8 cellular contexts compared by ENCODE assay signal in genomic region chr19:32318884-32319520, GRCh38. TPM values are rescaled to one million over a fixed set of nuclear protein-coding genes. Genes with fewer than 3 reads are reported as not detected.
A peak's percentile ranks its signal among the peaks of the same experiment; 100 is the strongest.
DNase-seq lines count a peak whose midpoint lies in the region; ATAC-seq and TF ChIP-seq lines count a peak whose summit lies in the region.

No MANE protein-coding gene starts in this region.

- no peak overlapping the region for H3K27ac Mint-ChIP-seq in stimulated activated naive CD8-positive, alpha-beta T cell treated with anti-CD3 and anti-CD28 coated beads, Interleukin-15, amount 100 ng/mL, for 72 hours
- H3K27ac Mint-ChIP-seq in activated T-helper 1 cell treated with anti-CD3 and anti-CD28 coated beads, Interleukin-12 subunit alpha, Interleukin-12 subunit beta, Interleukin-2, Interleukin-4 antibody, amounts not matched to agents 30 ng/mL and 10 ng/mL and 1 ng/mL, durations not matched to agents 14 hours and 24 hours and 36 hours, result no peak overlapping the region

- POLR2A ChIA-PET in Panc1 (lab: Charles Lee), result no interaction called here

- in situ Hi-C loops in Panc1 (cut with HindIII; ENCODE audit: low pct_unique_long_range_greater_than_20kb, low sequenced_read_pairs), result no loop called here

- peaks cover 14% of the 10 kb centered on the region for H3K27me3 Mint-ChIP-seq in stimulated activated naive CD8-positive, alpha-beta T cell treated with anti-CD3 and anti-CD28 coated beads, Interleukin-15, amount 100 ng/mL, for 72 hours
- H3K27me3 Mint-ChIP-seq in activated T-helper 1 cell treated with anti-CD3 and anti-CD28 coated beads, Interleukin-12 subunit alpha, Interleukin-12 subunit beta, Interleukin-2, Interleukin-4 antibody, amounts not matched to agents 30 ng/mL and 10 ng/mL and 1 ng/mL, durations not matched to agents 14 hours and 24 hours and 36 hours (ENCODE audit: insufficient read depth), result peaks cover 10% of the 10 kb centered on the region

- no peaks in the 10 kb centered on the region for H3K36me3 ChIP-seq in Panc1 (ENCODE audit: control insufficient read depth, insufficient read depth, low read length)
- H3K36me3 ChIP-seq in tibial nerve, result no peaks in the 10 kb centered on the region

- H3K9me3 Mint-ChIP-seq in stimulated activated naive CD8-positive, alpha-beta T cell treated with anti-CD3 and anti-CD28 coated beads, Interleukin-15, amount 100 ng/mL, for 72 hours, result no peaks in the 10 kb centered on the region
- H3K9me3 Mint-ChIP-seq in activated T-helper 1 cell treated with anti-CD3 and anti-CD28 coated beads, Interleukin-12 subunit alpha, Interleukin-12 subunit beta, Interleukin-2, Interleukin-4 antibody, amounts not matched to agents 30 ng/mL and 10 ng/mL and 1 ng/mL, durations not matched to agents 14 hours and 24 hours and 36 hours, result no peaks in the 10 kb centered on the region

- peak; percentile 12 for DNase-seq in stimulated activated naive CD8-positive, alpha-beta T cell treated with anti-CD3 and anti-CD28 coated beads, Interleukin-15, Interleukin-2, amounts not matched to agents 100 U/mL and 50 U/mL, for 24 hours
- DNase-seq in stimulated activated naive CD8-positive, alpha-beta T cell treated with anti-CD3 and anti-CD28 coated beads, Interleukin-15, amount 100 ng/mL, for 72 hours, result no peak
- DNase-seq in Panc1 (ENCODE audit: low read depth, low spot score) (no peak), iPS DF 19.7 (ENCODE audit: low read depth, low spot score) (peak; percentile 61), DMS153 (lab: John Stamatoyannopoulos, UW) (no peak), tibial nerve (ENCODE audit: low spot score in 2 of 2) (no peak)
- no peak for DNase-seq in activated T-helper 1 cell treated with anti-CD3 and anti-CD28 coated beads, Interleukin-12 subunit alpha, Interleukin-12 subunit beta, Interleukin-2, Interleukin-4 antibody, amounts not matched to agents 30 ng/mL and 10 ng/mL and 1 ng/mL, durations not matched to agents 14 hours and 24 hours and 36 hours (ENCODE audit: low spot score)

- H3K4me1 Mint-ChIP-seq in stimulated activated naive CD8-positive, alpha-beta T cell treated with anti-CD3 and anti-CD28 coated beads, Interleukin-15, amount 100 ng/mL, for 72 hours, result no peaks in the 10 kb centered on the region
- no peaks in the 10 kb centered on the region for H3K4me1 Mint-ChIP-seq in activated T-helper 1 cell treated with anti-CD3 and anti-CD28 coated beads, Interleukin-12 subunit alpha, Interleukin-12 subunit beta, Interleukin-2, Interleukin-4 antibody, amounts not matched to agents 30 ng/mL and 10 ng/mL and 1 ng/mL, durations not matched to agents 14 hours and 24 hours and 36 hours (ENCODE audit: low read depth)

- H3K4me3 ChIP-seq in Panc1 (ENCODE audit: low read depth in 2 of 2, low read length in 2 of 2), result no peak overlapping the region
- no peak overlapping the region for H3K4me3 ChIP-seq in tibial nerve

- H3K9me3 ChIP-seq in Panc1 (ENCODE audit: control insufficient read depth, insufficient read depth, low read depth, low read length) (no peaks in the 10 kb centered on the region), tibial nerve (no peaks in the 10 kb centered on the region)

- 21 to 27% methylated on average over 5 of the region's 5 CpGs for WGBS in tibial nerve, 2 donors

- CTCF ChIA-PET in Panc1 (lab: Charles Lee), result no interaction called here

- H3K4me3 Mint-ChIP-seq in stimulated activated naive CD8-positive, alpha-beta T cell treated with anti-CD3 and anti-CD28 coated beads, Interleukin-15, amount 100 ng/mL, for 72 hours, result no peak overlapping the region
- no peak overlapping the region for H3K4me3 Mint-ChIP-seq in activated T-helper 1 cell treated with anti-CD3 and anti-CD28 coated beads, Interleukin-12 subunit alpha, Interleukin-12 subunit beta, Interleukin-2, Interleukin-4 antibody, amounts not matched to agents 30 ng/mL and 10 ng/mL and 1 ng/mL, durations not matched to agents 14 hours and 24 hours and 36 hours

- TF ChIP-seq EP300 in tibial nerve (IDR thresholded peaks at IDR 0.05), result no peak

- intact Hi-C loops in Panc1 (cut with micrococcal nuclease; ENCODE audit: unreplicated experiment), result no loop called here
- intact Hi-C loops in activated T-helper 1 cell treated with anti-CD3 and anti-CD28 coated beads, Interleukin-12 subunit alpha, Interleukin-12 subunit beta, Interleukin-2, Interleukin-4 antibody, amounts not matched to agents 30 ng/mL and 10 ng/mL and 1 ng/mL, durations not matched to agents 14 hours and 24 hours and 36 hours (cut with micrococcal nuclease), result no loop called here

- H3K27ac ChIP-seq in Panc1 (ENCODE audit: low read length), result no peak overlapping the region
- H3K27ac ChIP-seq in tibial nerve, result no peak overlapping the region

- ATAC-seq in stimulated activated naive CD8-positive, alpha-beta T cell treated with anti-CD3 and anti-CD28 coated beads, Interleukin-15, Interleukin-2, amounts not matched to agents 100 U/mL and 50 U/mL, for 24 hours, result peak; percentile 57
- no peak for ATAC-seq in stimulated activated naive CD8-positive, alpha-beta T cell treated with anti-CD3 and anti-CD28 coated beads, Interleukin-15, amount 100 ng/mL, for 72 hours
- peak; percentile 77 for ATAC-seq in Panc1
- ATAC-seq in HG02981 (IDR thresholded peaks at IDR 0.05; ENCODE audit: unreplicated experiment), result no peak

- TF ChIP-seq POLR2A in tibial nerve (IDR thresholded peaks at IDR 0.05), result no peak

- H3K36me3 Mint-ChIP-seq in activated T-helper 1 cell treated with anti-CD3 and anti-CD28 coated beads, Interleukin-12 subunit alpha, Interleukin-12 subunit beta, Interleukin-2, Interleukin-4 antibody, amounts not matched to agents 30 ng/mL and 10 ng/mL and 1 ng/mL, durations not matched to agents 14 hours and 24 hours and 36 hours (ENCODE audit: low read depth), result no peaks in the 10 kb centered on the region

- BruUV-seq in Panc1 (replicated peaks; lab: Mats Ljungman, UMichigan), result no TSS peak

- TF ChIP-seq CTCF in Panc1 (IDR thresholded peaks at IDR 0.05), result peak; percentile 71
- TF ChIP-seq CTCF in tibial nerve (IDR thresholded peaks at IDR 0.05), result peak in 2 of 5 experiments; percentile 13 to 19

- H3K4me1 ChIP-seq in Panc1 (ENCODE audit: control insufficient read depth, insufficient read depth, low read length) (no peaks in the 10 kb centered on the region), tibial nerve (peaks cover 0 to 16% (median 0%) of the 10 kb centered on the region in 4 donors)

- H3K27me3 ChIP-seq in Panc1 (ENCODE audit: control insufficient read depth, insufficient read depth, low read length) (no peaks in the 10 kb centered on the region), tibial nerve (peaks cover 0 to 4% of the 10 kb centered on the region in 2 donors)

RNA-seq across cellular contexts. Expression of gene ZNF507, which starts 26.4 kb away (rescaled TPM):
- total RNA-seq in Panc1 (2021; ENCODE audit: unreplicated experiment) (28.3 TPM), tibial nerve (10 to 100 TPM; 28.5 to 35.7 (median 32.1) TPM)
- 9.3 TPM for polyA plus RNA-seq in Panc1 (2012; ENCODE audit: insufficient read length)
- 32.4 and 34.8 TPM in 2 replicates for total RNA-seq in activated T-helper 1 cell treated with anti-CD3 and anti-CD28 coated beads, Interleukin-12 subunit alpha, Interleukin-12 subunit beta, Interleukin-2, Interleukin-4 antibody, amounts not matched to agents 30 ng/mL and 10 ng/mL and 1 ng/mL, durations not matched to agents 14 hours and 24 hours and 36 hours

Comparison
In these comparisons a context has a peak if more than half of its experiments do, and no peak if none do; other contexts are left out.
1. ATAC-seq: peak in stimulated activated naive CD8-positive, alpha-beta T cell treated with anti-CD3 and anti-CD28 coated beads, Interleukin-15, Interleukin-2, amounts not matched to agents 100 U/mL and 50 U/mL, for 24 hours (single experiment) and Panc1 (single experiment); none in stimulated activated naive CD8-positive, alpha-beta T cell treated with anti-CD3 and anti-CD28 coated beads, Interleukin-15, amount 100 ng/mL, for 72 hours (single experiment) and HG02981 (single experiment).
2. DNase-seq: peak in stimulated activated naive CD8-positive, alpha-beta T cell treated with anti-CD3 and anti-CD28 coated beads, Interleukin-15, Interleukin-2, amounts not matched to agents 100 U/mL and 50 U/mL, for 24 hours (single experiment) and iPS DF 19.7 (single experiment); none in stimulated activated naive CD8-positive, alpha-beta T cell treated with anti-CD3 and anti-CD28 coated beads, Interleukin-15, amount 100 ng/mL, for 72 hours (0 of 2), Panc1 (single experiment), DMS153 (single experiment), tibial nerve (0 of 2) and activated T-helper 1 cell treated with anti-CD3 and anti-CD28 coated beads, Interleukin-12 subunit alpha, Interleukin-12 subunit beta, Interleukin-2, Interleukin-4 antibody, amounts not matched to agents 30 ng/mL and 10 ng/mL and 1 ng/mL, durations not matched to agents 14 hours and 24 hours and 36 hours (single experiment).